In the genomic region with DNA sequence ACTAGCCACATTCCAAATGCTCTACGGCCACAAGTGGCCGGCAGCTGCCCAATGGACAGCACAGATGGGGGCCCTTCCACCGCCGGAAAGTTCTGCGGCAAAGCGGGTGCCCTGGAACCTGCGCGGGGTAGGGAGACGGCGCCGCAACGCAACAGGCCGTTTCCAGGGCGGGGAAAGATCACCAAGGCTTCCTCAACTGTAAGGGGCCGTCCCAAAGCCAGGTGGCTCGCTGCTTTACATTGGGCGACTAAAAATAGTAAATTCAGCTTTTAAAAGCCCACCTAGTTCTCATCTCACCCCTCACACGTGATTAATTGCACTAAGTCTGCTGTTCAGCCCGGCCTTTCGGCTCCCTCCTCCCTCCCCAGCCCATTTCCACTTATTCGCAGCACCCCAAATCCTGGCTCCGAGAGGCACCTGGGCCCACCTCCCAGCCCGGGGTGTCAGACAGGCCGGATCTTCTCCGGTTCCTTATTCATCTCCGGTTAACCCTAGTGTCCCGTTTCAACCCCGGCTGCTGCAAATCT, we compare ENCODE assay signal across 8 cellular contexts. TPM values are rescaled to one million over a fixed set of nuclear protein-coding genes. Genes with fewer than 3 reads are reported as not detected.
A peak's percentile ranks its signal among the peaks of the same experiment; 100 is the strongest.
DNase-seq lines count a peak whose midpoint lies in the region; ATAC-seq lines count a peak whose summit lies in the region.

No MANE protein-coding gene starts in this region.

- ATAC-seq in HG02588 (IDR thresholded peaks at IDR 0.05; ENCODE audit: unreplicated experiment) = peak; percentile 6
- no peak for ATAC-seq in GM21390 (IDR thresholded peaks at IDR 0.05; ENCODE audit: unreplicated experiment)

- 0 to 1% (median 0%) methylated on average over 28 of the region's 28 CpGs for WGBS in adipose tissue, 3 donors

- H3K27ac ChIP-seq in adipose tissue (ENCODE audit: low read depth, low read length) (peak overlapping the region; percentile 35), skin epidermis (peak overlapping the region; percentile 50 to 97 (median 91))

- DNase-seq in Daoy (ENCODE audit: low read depth) (peak; percentile 25), RKO (ENCODE audit: low spot score) (peak; percentile 47), hepatic stellate cell (ENCODE audit: low spot score) (peak; percentile 41), midbrain (lab: John Stamatoyannopoulos, UW) (no peak)

- peak overlapping the region; percentile 73 to 96 (median 86) for H3K4me3 ChIP-seq in skin epidermis

RNA-seq across cellular contexts. Expression of a gene that starts 0.6 kb away (rescaled TPM):
- 90.3 and 113 TPM in 2 replicates for total RNA-seq in Daoy (2014; rRNA removed; shearing (Covaris generic))
- polyA plus RNA-seq in adipose tissue = 10 to 100 TPM; 20.1 to 31.2 (median 20.9) TPM

RNA-seq across cellular contexts. Expression of a gene that starts 26.2 kb away (rescaled TPM):
- total RNA-seq in Daoy (2014; rRNA removed; shearing (Covaris generic)) = 2.9 TPM in 1 of 2 replicates, not detected in the other
- polyA plus RNA-seq in adipose tissue = under 1 TPM in 2 of 3 donors, not detected in 1; 0.28 to 0.40 TPM
